Comparison of ENCODE assay signal across 1 cellular context in genomic region chr3:84963137-84963536, GRCh38.
TF ChIP-seq lines count a peak whose summit lies in the region.

No MANE protein-coding gene starts in this region.

TF ChIP-seq in GM23338, 12 proteins besides CTCF, POLR2A, EP300 and RAD21 (continued from another document):
- no peak for TF ChIP-seq ZNF462 (CRISPR knock-in tag; IDR thresholded peaks at IDR 0.05)
- TF ChIP-seq STAT1 (IDR thresholded peaks at IDR 0.05; ENCODE audit: unreplicated experiment), result no peak
- TF ChIP-seq EZH2 (IDR thresholded peaks at IDR 0.05; ENCODE audit: low read depth, unreplicated experiment), result no peak
- no peak for TF ChIP-seq ZNF331 (CRISPR knock-in tag; IDR thresholded peaks at IDR 0.05; ENCODE audit: low read depth)
- TF ChIP-seq CREB1 (CRISPR knock-in tag; IDR thresholded peaks at IDR 0.05; ENCODE audit: low read depth), result no peak
- no peak for TF ChIP-seq EZH2phosphoT487 (IDR thresholded peaks at IDR 0.05; ENCODE audit: unreplicated experiment)
